8 cellular contexts compared by ENCODE assay signal in the genomic region with DNA sequence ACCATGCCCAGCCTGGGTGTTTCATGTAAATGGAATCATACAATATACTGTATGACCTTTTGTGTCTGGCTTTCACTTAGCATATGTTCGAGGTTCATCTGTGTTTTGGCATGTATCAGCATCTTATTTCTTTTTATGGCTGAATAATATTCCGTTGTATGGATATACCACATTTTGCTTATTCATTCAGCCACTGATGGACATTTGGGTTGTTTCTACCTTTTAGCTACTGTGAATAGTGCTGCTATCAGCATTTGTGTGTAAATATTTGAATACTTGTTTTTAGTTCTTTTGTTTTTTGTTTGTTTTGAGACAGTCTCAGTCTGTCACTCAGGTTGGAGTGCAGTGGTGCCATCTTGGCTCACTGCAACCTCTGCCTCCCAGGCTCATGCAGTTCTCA.
"Had no signal": no experiment of that assay in that cellular context is flagged by ENCODE, and none has a peak within 500 bp of the region (broad histone marks: within the 10 kb centered on the region; RNA-seq: fewer than 3 reads in every experiment).

No MANE protein-coding gene starts in this region.

- H3K4me3 Mint-ChIP-seq: IgD-negative memory B cell had no signal

- H3K4me3 ChIP-seq: GM23248, HAP-1 had no signal

- FAIRE-seq: HTR-8/SVneo had no signal

- H3K27ac Mint-ChIP-seq: IgD-negative memory B cell had no signal

- ATAC-seq: HCT116 had no signal

- H3K27ac ChIP-seq: GM23248 had no signal

- H3K9me3 ChIP-seq: HAP-1 had no signal

- DNase-seq: GM23248, GOT3, H7, KBM-7 had no signal

- H3K27me3 Mint-ChIP-seq: IgD-negative memory B cell had no signal
